In the genomic region with DNA sequence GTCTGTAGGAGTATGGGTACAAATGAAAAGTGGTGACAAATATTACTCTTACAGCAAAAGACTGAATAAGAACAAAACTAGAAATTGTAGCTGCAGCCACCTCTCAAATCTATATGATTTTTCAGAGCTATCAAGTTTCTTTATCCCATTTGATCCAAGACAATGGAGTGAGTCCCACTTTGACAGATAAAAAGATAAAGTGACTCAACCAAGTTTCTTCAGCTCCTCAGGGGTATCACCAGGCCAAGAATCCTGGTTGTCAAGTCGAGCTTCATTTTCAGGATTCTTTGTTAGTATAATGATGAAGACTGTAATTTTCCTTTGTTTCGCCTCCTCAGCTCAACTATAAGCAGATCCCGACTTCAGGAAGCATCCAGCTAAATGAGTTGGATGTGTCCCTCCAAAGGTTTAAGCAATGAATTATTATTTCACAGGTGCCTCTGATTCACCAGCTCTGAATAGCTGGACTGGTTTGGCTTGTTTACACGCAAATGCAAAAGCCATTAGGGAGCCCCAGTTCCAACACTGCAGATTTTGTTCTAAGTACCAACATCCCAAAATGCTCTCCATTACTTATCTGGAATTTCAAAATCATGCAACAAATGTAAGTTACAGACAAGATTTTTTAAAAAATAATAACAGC, we compare ENCODE assay signal across 19 cellular contexts.
DNase-seq lines count a peak whose midpoint lies in the region; ATAC-seq and TF ChIP-seq lines count a peak whose summit lies in the region.
"Had no signal": no experiment of that assay in that cellular context is flagged by ENCODE, and none has a peak within 500 bp of the region (broad histone marks: within the 10 kb centered on the region; RNA-seq: fewer than 3 reads in every experiment).

No MANE protein-coding gene starts in this region.

- intact Hi-C loops in PC-9 (cut with micrococcal nuclease; ENCODE audit: unreplicated experiment) (no loop called here), gastrocnemius medialis (cut with DNase I; ENCODE audit: low total_unique reads) (loop anchor here (5.0 kb wide), 1 partner anchor 237 kb away; a partner anchor contains a TSS)

- H3K27ac ChIP-seq in PC-9 (no peak overlapping the region), gastrocnemius medialis (no peak overlapping the region)

- no TSS peak for BruUV-seq in PC-9 (replicated peaks; lab: Mats Ljungman, UMichigan)

- in situ Hi-C loops in gastrocnemius medialis (cut with MboI; ENCODE audit: low sequenced_read_pairs in 4 of 4) = no loop called here

- H3K9me3 ChIP-seq in PC-9 (ENCODE audit: insufficient read depth, low read depth) (no peaks in the 10 kb centered on the region), gastrocnemius medialis (no peaks in the 10 kb centered on the region)
- H3K9me3 ChIP-seq: Caco-2 had no signal

- H3F3A ChIP-seq in PC-9 (ENCODE audit: insufficient read depth, low read depth) = peaks cover 4% of the 10 kb centered on the region; the same call in 1 of the 2 replicates

- ATAC-seq in gastrocnemius medialis (peak; percentile 87 to 95), HG02938 (IDR thresholded peaks at IDR 0.05; ENCODE audit: unreplicated experiment) (no peak)
- ATAC-seq: GM12878, HCT116 had no signal

- no peak overlapping the region for H2AFZ ChIP-seq in PC-9

- H3K27me3 ChIP-seq in PC-9 (ENCODE audit: insufficient read depth, low read depth) (no peaks in the 10 kb centered on the region), gastrocnemius medialis (no peaks in the 10 kb centered on the region)
- H3K27me3 ChIP-seq: BE2C had no signal

- H3K36me3 ChIP-seq in PC-9 (ENCODE audit: low read depth) = no peaks in the 10 kb centered on the region
- no peaks in the 10 kb centered on the region for H3K36me3 ChIP-seq in gastrocnemius medialis
- H3K36me3 ChIP-seq: BE2C had no signal

- H3K4me1 ChIP-seq in PC-9 (replicated peaks; ENCODE audit: insufficient read depth) (peaks cover 22% of the 10 kb centered on the region), gastrocnemius medialis (peaks cover 14 to 17% of the 10 kb centered on the region in 2 donors)
- H3K4me1 ChIP-seq: BE2C, Caco-2 had no signal

- CTCF ChIA-PET in PC-9 (lab: Charles Lee) = no interaction called here

- H3K4me3 ChIP-seq in PC-9 = no peak overlapping the region
- H3K4me3 ChIP-seq in epithelial cell of esophagus (ENCODE audit: low read length) = no peak overlapping the region
- H3K4me3 ChIP-seq in gastrocnemius medialis = no peak overlapping the region
- H3K4me3 ChIP-seq: GM12878 had no signal

- H3K4me2 ChIP-seq in PC-9 = peak overlapping the region; percentile 20; the same call in 1 of the 2 replicates

- POLR2A ChIA-PET in PC-9 (lab: Charles Lee; ENCODE audit: unreplicated experiment) = no interaction called here

- peak in 1 of 2 experiments; percentile 78 for DNase-seq in PC-9
- peak; percentile 77 for DNase-seq in epithelial cell of esophagus (ENCODE audit: low read depth)
- DNase-seq in myocyte (ENCODE audit: low read depth) = peak; percentile 1
- peak in 1 of 2 donors; percentile 15 for DNase-seq in gastrocnemius medialis
- DNase-seq in middle frontal gyrus (ENCODE audit: extremely low spot score, low spot score) = no peak
- DNase-seq in NCI-H82 (lab: John Stamatoyannopoulos, UW) = no peak
- no peak for DNase-seq in activated CD4-positive, alpha-beta T cell treated with anti-CD3 and anti-CD28 coated beads for 48 hours
- DNase-seq: BE2C; C1 segment of cervical spinal cord; Caco-2; CD4-positive, alpha-beta T cell; DMS79 treated with DMSO at 0.1 percent for 48 hours; GOT3; H7; HFFc6; KG1 had no signal

- H3K9me2 ChIP-seq in PC-9 (ENCODE audit: insufficient read depth) = no peaks in the 10 kb centered on the region

- H3K79me2 ChIP-seq in PC-9 (ENCODE audit: low read depth) = no peaks in the 10 kb centered on the region

- no peaks in the 10 kb centered on the region for H4K20me1 ChIP-seq in PC-9 (ENCODE audit: insufficient read depth)

- TF ChIP-seq POLR2A in gastrocnemius medialis (IDR thresholded peaks at IDR 0.05) = no peak

- no peak for TF ChIP-seq CTCF in PC-9 (conservative IDR thresholded peaks at IDR 0.05)
- TF ChIP-seq CTCF in epithelial cell of esophagus (IDR thresholded peaks at IDR 0.05; ENCODE audit: insufficient read depth, low read depth, low read length, missing control alignments) = no peak
- TF ChIP-seq CTCF in gastrocnemius medialis (IDR thresholded peaks at IDR 0.05 in 4 of 5, conservative IDR thresholded peaks at IDR 0.05 in 1 of 5) = no peak

Comparison
In these comparisons a context has a peak if more than half of its experiments do, and no peak if none do; other contexts are left out.
1. DNase-seq: peak in epithelial cell of esophagus (single experiment) and myocyte (single experiment); none in middle frontal gyrus (single experiment), NCI-H82 (single experiment) and activated CD4-positive, alpha-beta T cell treated with anti-CD3 and anti-CD28 coated beads for 48 hours (single experiment).